1 cellular context compared by ENCODE assay signal in genomic region chr16:87778830-87779579, GRCh38.
TF ChIP-seq lines count a peak whose summit lies in the region.

No MANE protein-coding gene starts in this region.

TF ChIP-seq in HEK293, 187 proteins besides CTCF, POLR2A, EP300 and RAD21 (continued from another document):
- TF ChIP-seq ZSCAN30 (tag by site-specific recombination; IDR thresholded peaks at IDR 0.05): peak; percentile 91; the same call in 1 of the 2 replicates
- TF ChIP-seq ZNF354C (tag by site-specific recombination; IDR thresholded peaks at IDR 0.05; ENCODE audit: borderline replicate concordance, low read depth): no peak
- TF ChIP-seq PRDM1 (tag by site-specific recombination; IDR thresholded peaks at IDR 0.05): no peak
- no peak for TF ChIP-seq INSM2 (tag by site-specific recombination; IDR thresholded peaks at IDR 0.05)
- TF ChIP-seq ZNF600 (tag by site-specific recombination; IDR thresholded peaks at IDR 0.05): 0 out of 2 replicates have a peak, but pooled peaks have one; percentile 15
- no peak for TF ChIP-seq ZNF510 (tag by site-specific recombination; IDR thresholded peaks at IDR 0.05; ENCODE audit: insufficient replicate concordance)
- TF ChIP-seq KLF9 (tag by site-specific recombination; IDR thresholded peaks at IDR 0.05; ENCODE audit: low read depth): peak; percentile 29; the same call in 1 of the 2 replicates
- no peak for TF ChIP-seq SP2 (tag by site-specific recombination; IDR thresholded peaks at IDR 0.05)
- TF ChIP-seq ZNF155 (tag by site-specific recombination; IDR thresholded peaks at IDR 0.05): no peak
- TF ChIP-seq TRIM28 (IDR thresholded peaks at IDR 0.05; ENCODE audit: borderline replicate concordance, low read length): peak; percentile 68
- TF ChIP-seq ZNF585B (tag by site-specific recombination; IDR thresholded peaks at IDR 0.05): no peak
- TF ChIP-seq ZNF350 (tag by site-specific recombination; IDR thresholded peaks at IDR 0.05): no peak
- no peak for TF ChIP-seq ZNF169 (tag by site-specific recombination; IDR thresholded peaks at IDR 0.05)
- TF ChIP-seq GLIS2 (tag by site-specific recombination; IDR thresholded peaks at IDR 0.05): no peak
- 0 out of 2 replicates have a peak, but pooled peaks have one; percentile 5 for TF ChIP-seq OVOL3 (tag by site-specific recombination; IDR thresholded peaks at IDR 0.05)
- no peak for TF ChIP-seq BCL6B (tag by site-specific recombination; IDR thresholded peaks at IDR 0.05)
- no peak for TF ChIP-seq ZSCAN5A (tag by site-specific recombination; IDR thresholded peaks at IDR 0.05)
- no peak for TF ChIP-seq ZSCAN18 (tag by site-specific recombination; IDR thresholded peaks at IDR 0.05)
- peak; percentile 27; the same call in 1 of the 2 replicates for TF ChIP-seq WT1 (tag by site-specific recombination; IDR thresholded peaks at IDR 0.05)
- TF ChIP-seq ZBTB20 (tag by site-specific recombination; IDR thresholded peaks at IDR 0.05): peak; percentile 75
- TF ChIP-seq ZNF791 (tag by site-specific recombination; IDR thresholded peaks at IDR 0.05): peak; percentile 10; the same call in 1 of the 2 replicates
- TF ChIP-seq ZBTB26 (tag by site-specific recombination; optimal IDR thresholded peaks at IDR 0.05): peak; percentile 28
- no peak; the same call in none of the 2 replicates for TF ChIP-seq SCRT2 (tag by site-specific recombination; IDR thresholded peaks at IDR 0.05)
- no peak for TF ChIP-seq ZNF311 (tag by site-specific recombination; IDR thresholded peaks at IDR 0.05; ENCODE audit: borderline replicate concordance)
- peak; percentile 30 for TF ChIP-seq ZNF398 (tag by site-specific recombination; IDR thresholded peaks at IDR 0.05)
- TF ChIP-seq ZNF112 (tag by site-specific recombination; IDR thresholded peaks at IDR 0.05): no peak
- TF ChIP-seq YY1 (tag by site-specific recombination; IDR thresholded peaks at IDR 0.05): no peak
- 0 out of 2 replicates have a peak, but pooled peaks have one; percentile 31 for TF ChIP-seq ZBTB11 (tag by site-specific recombination; conservative IDR thresholded peaks at IDR 0.05; ENCODE audit: low read depth)
- no peak for TF ChIP-seq ZNF292 (tag by site-specific recombination; IDR thresholded peaks at IDR 0.05; ENCODE audit: borderline replicate concordance, low read depth)
- TF ChIP-seq TCF7L2 (IDR thresholded peaks at IDR 0.05; ENCODE audit: borderline replicate concordance, low read depth, low read length): no peak
- TF ChIP-seq ZNF561 (tag by site-specific recombination; IDR thresholded peaks at IDR 0.05; ENCODE audit: borderline replicate concordance): peak; percentile 87; the same call in 1 of the 2 replicates
- no peak for TF ChIP-seq ZNF521 (tag by site-specific recombination; IDR thresholded peaks at IDR 0.05)
- no peak for TF ChIP-seq KLF7 (tag by site-specific recombination; IDR thresholded peaks at IDR 0.05; ENCODE audit: borderline replicate concordance)
- no peak for TF ChIP-seq ZNF768 (tag by site-specific recombination; IDR thresholded peaks at IDR 0.05)
- peak; percentile 73 for TF ChIP-seq ZXDB (tag by site-specific recombination; IDR thresholded peaks at IDR 0.05)
- no peak for TF ChIP-seq ZNF571 (tag by site-specific recombination; IDR thresholded peaks at IDR 0.05)
- peak; percentile 51 for TF ChIP-seq PRDM10 (tag by site-specific recombination; IDR thresholded peaks at IDR 0.05)
- TF ChIP-seq GLI4 (tag by site-specific recombination; IDR thresholded peaks at IDR 0.05): no peak
- peak; percentile 28; the same call in 1 of the 2 replicates for TF ChIP-seq GLIS1 (tag by site-specific recombination; IDR thresholded peaks at IDR 0.05)
- TF ChIP-seq ZNF549 (tag by site-specific recombination; IDR thresholded peaks at IDR 0.05): no peak
- TF ChIP-seq IKZF3 (tag by site-specific recombination; IDR thresholded peaks at IDR 0.05): peak; percentile 80
- TF ChIP-seq ZNF341 (tag by site-specific recombination; IDR thresholded peaks at IDR 0.05; ENCODE audit: low read depth): no peak
- no peak for TF ChIP-seq ZNF514 (tag by site-specific recombination; IDR thresholded peaks at IDR 0.05)
- no peak for TF ChIP-seq ZNF473 (tag by site-specific recombination; IDR thresholded peaks at IDR 0.05)
TF ChIP-seq in HEK293: peak in this region for 63.
